16 cellular contexts compared by ENCODE assay signal in genomic region chr1:214920337-214920736, GRCh38.
A peak's percentile ranks its signal among the peaks of the same experiment; 100 is the strongest.
DNase-seq lines count a peak whose midpoint lies in the region; ATAC-seq and TF ChIP-seq lines count a peak whose summit lies in the region.
"Had no signal": no experiment of that assay in that cellular context is flagged by ENCODE, and none has a peak within 500 bp of the region (broad histone marks: within the 10 kb centered on the region; RNA-seq: fewer than 3 reads in every experiment).

No MANE protein-coding gene starts in this region.

- no peak overlapping the region for H3K27ac ChIP-seq in HCT116 (ENCODE audit: low read depth, low read length)
- H3K27ac ChIP-seq: BLaER1 had no signal

- CTCF ChIA-PET in HCT116 (lab: Charles Lee): no interaction called here

- POLR2A ChIA-PET in HCT116 (lab: Charles Lee): no interaction called here

- no peaks in the 10 kb centered on the region for H3K79me2 ChIP-seq in HCT116 (ENCODE audit: insufficient read depth, low read length)

- BruUV-seq in HCT116 (replicated peaks; lab: Mats Ljungman, UMichigan): no TSS peak

- no peaks in the 10 kb centered on the region for H3K9me2 ChIP-seq in HCT116 (ENCODE audit: insufficient read depth)

- no peaks in the 10 kb centered on the region for H3K36me3 Mint-ChIP-seq in endothelial cell (ENCODE audit: low read depth, unreplicated experiment)
- no peaks in the 10 kb centered on the region for H3K36me3 Mint-ChIP-seq in neural crest cell (ENCODE audit: low read depth)
- H3K36me3 Mint-ChIP-seq: CD14-positive monocyte; CD4-positive, alpha-beta memory T cell had no signal

- ATAC-seq in HCT116 (no peak), HG02610 (IDR thresholded peaks at IDR 0.05; ENCODE audit: unreplicated experiment) (no peak)

- no peaks in the 10 kb centered on the region for H3K9me3 Mint-ChIP-seq in endothelial cell (ENCODE audit: unreplicated experiment)
- no peaks in the 10 kb centered on the region for H3K9me3 Mint-ChIP-seq in neural crest cell
- H3K9me3 Mint-ChIP-seq: CD4-positive, alpha-beta memory T cell; H9 had no signal

- H3K9me3 ChIP-seq in HCT116 (ENCODE audit: control insufficient read depth in 1 of 2, insufficient read depth in 1 of 2, low read depth in 1 of 2, low read length in 2 of 2): no peaks in the 10 kb centered on the region
- H3K9me3 ChIP-seq: BLaER1 had no signal

- H3K4me3 ChIP-seq in HCT116 (replicated peaks in 1 of 2; ENCODE audit: low read depth in 1 of 2, low read length in 2 of 2): no peak overlapping the region
- H3K4me3 ChIP-seq: BLaER1 had no signal

- H3K27ac Mint-ChIP-seq in endothelial cell (ENCODE audit: unreplicated experiment) (peak overlapping the region; percentile 61), neural crest cell (ENCODE audit: unreplicated experiment) (peak overlapping the region; percentile 69)
- H3K27ac Mint-ChIP-seq: CD14-positive monocyte; CD4-positive, alpha-beta memory T cell; H9 had no signal

- no peak overlapping the region for H3K9ac ChIP-seq in HCT116 (ENCODE audit: low read length)
- H3K9ac ChIP-seq: BLaER1 had no signal

- no peak for TF ChIP-seq RAD21 in HCT116 (IDR thresholded peaks at IDR 0.05; ENCODE audit: low read depth)

- TF ChIP-seq CTCF in HCT116 (IDR thresholded peaks at IDR 0.05 in 2 of 3, conservative IDR thresholded peaks at IDR 0.05 in 1 of 3; ENCODE audit: borderline replicate concordance in 1 of 3, insufficient read depth in 1 of 3, low read depth in 2 of 3, low read length in 2 of 3) (no peak), endothelial cell (IDR thresholded peaks at IDR 0.05; ENCODE audit: unreplicated experiment) (no peak), neural crest cell (conservative IDR thresholded peaks at IDR 0.05) (no peak)

- DNase-seq in HCT116 (ENCODE audit: low read depth, low spot score): no peak
- peak; percentile 9 for DNase-seq in SK-N-DZ (ENCODE audit: low spot score)
- DNase-seq in endothelial cell (ENCODE audit: low spot score): peak; percentile 14
- no peak for DNase-seq in neural crest cell (ENCODE audit: low read depth, low spot score)
- no peak for DNase-seq in DMS153 treated with DMSO at 0.1 percent for 48 hours (lab: John Stamatoyannopoulos, UW; ENCODE audit: unreplicated experiment)
- DNase-seq in NCI-H774 (lab: John Stamatoyannopoulos, UW): no peak
- DNase-seq: 8988T; CD4-positive, alpha-beta memory T cell; DMS153; DMS79 treated with DMSO at 0.1 percent for 48 hours; GF-D8; GOT3; H9 had no signal

- H3K36me3 ChIP-seq in HCT116 (ENCODE audit: control insufficient read depth in 1 of 2, insufficient read depth in 2 of 2, low read length in 2 of 2): no peaks in the 10 kb centered on the region
- H3K36me3 ChIP-seq: BLaER1 had no signal

- H3K27me3 ChIP-seq in HCT116 (ENCODE audit: insufficient read depth, low read length): no peaks in the 10 kb centered on the region
- H3K27me3 ChIP-seq: BLaER1 had no signal

- no peaks in the 10 kb centered on the region for H4K20me1 ChIP-seq in HCT116 (ENCODE audit: insufficient read depth)
- H4K20me1 ChIP-seq: BLaER1 had no signal

- intact Hi-C loops in HCT116 (cut with micrococcal nuclease): no loop called here

- H3K4me3 Mint-ChIP-seq in endothelial cell (ENCODE audit: unreplicated experiment): no peak overlapping the region
- no peak overlapping the region for H3K4me3 Mint-ChIP-seq in neural crest cell
- H3K4me3 Mint-ChIP-seq: CD14-positive monocyte; CD4-positive, alpha-beta memory T cell; H9 had no signal

- H3K4me2 ChIP-seq in HCT116 (ENCODE audit: low read length): no peak overlapping the region
- H3K4me2 ChIP-seq: BLaER1 had no signal

- peak overlapping the region; percentile 54 for H2AFZ ChIP-seq in HCT116 (ENCODE audit: low read depth, low read length, poor library complexity, severe bottlenecking)

- no peak for TF ChIP-seq POLR2A in HCT116 (IDR thresholded peaks at IDR 0.05; ENCODE audit: borderline replicate concordance, extremely low read depth, insufficient read depth, insufficient read length)

- H3K4me1 Mint-ChIP-seq in endothelial cell (ENCODE audit: unreplicated experiment) (peaks cover 13% of the 10 kb centered on the region), neural crest cell (peaks cover 11% of the 10 kb centered on the region)
- H3K4me1 Mint-ChIP-seq: CD14-positive monocyte; CD4-positive, alpha-beta memory T cell had no signal

- H3K27me3 Mint-ChIP-seq in endothelial cell (ENCODE audit: unreplicated experiment) (no peaks in the 10 kb centered on the region), neural crest cell (ENCODE audit: low read depth) (no peaks in the 10 kb centered on the region)
- H3K27me3 Mint-ChIP-seq: CD4-positive, alpha-beta memory T cell had no signal

- RAD21 ChIA-PET in HCT116 (lab: Charles Lee; ENCODE audit: low non-redundant PET in 1 of 2, low total read pairs in 2 of 2, uncharacterized antibody in 2 of 2, unreplicated experiment in 2 of 2): no interaction called here

- no peaks in the 10 kb centered on the region for H3K4me1 ChIP-seq in HCT116 (ENCODE audit: control insufficient read depth in 1 of 2, insufficient read depth in 2 of 2, low read length in 2 of 2)
- H3K4me1 ChIP-seq: BLaER1 had no signal

TF ChIP-seq in HCT116, 20 proteins besides CTCF, POLR2A, EP300 and RAD21:
- TF ChIP-seq ZNF274 (IDR thresholded peaks at IDR 0.05; ENCODE audit: low read depth, low read length) (no peak), ELF1 (IDR thresholded peaks at IDR 0.05; ENCODE audit: borderline replicate concordance, low read depth) (no peak), ZFX (IDR thresholded peaks at IDR 0.05) (no peak), JUND (IDR thresholded peaks at IDR 0.05) (no peak), CEBPB (IDR thresholded peaks at IDR 0.05; ENCODE audit: low read depth) (no peak), ZBTB33 (IDR thresholded peaks at IDR 0.05; ENCODE audit: extremely low read depth, insufficient replicate concordance, low read length) (no peak), ATF3 (IDR thresholded peaks at IDR 0.05) (no peak), CBX3 (IDR thresholded peaks at IDR 0.05; ENCODE audit: low read depth) (no peak), MAX (IDR thresholded peaks at IDR 0.05) (no peak), REST (IDR thresholded peaks at IDR 0.05; ENCODE audit: low read depth) (no peak), EZH2 (IDR thresholded peaks at IDR 0.05) (no peak), EZH2phosphoT487 (IDR thresholded peaks at IDR 0.05; ENCODE audit: borderline replicate concordance) (no peak), POLR2AphosphoS5 (IDR thresholded peaks at IDR 0.05; ENCODE audit: low read depth, low read length) (no peak)
TF ChIP-seq in HCT116: peak in this region for 0.

Comparison
In these comparisons a context has a peak if more than half of its experiments do, and no peak if none do; other contexts are left out.
1. DNase-seq: peak in SK-N-DZ (single experiment) and endothelial cell (single experiment); none in HCT116 (single experiment), neural crest cell (single experiment), DMS153 treated with DMSO at 0.1 percent for 48 hours (single experiment) and NCI-H774 (single experiment).